ENCODE assay signal across 11 cellular contexts in the genomic region with DNA sequence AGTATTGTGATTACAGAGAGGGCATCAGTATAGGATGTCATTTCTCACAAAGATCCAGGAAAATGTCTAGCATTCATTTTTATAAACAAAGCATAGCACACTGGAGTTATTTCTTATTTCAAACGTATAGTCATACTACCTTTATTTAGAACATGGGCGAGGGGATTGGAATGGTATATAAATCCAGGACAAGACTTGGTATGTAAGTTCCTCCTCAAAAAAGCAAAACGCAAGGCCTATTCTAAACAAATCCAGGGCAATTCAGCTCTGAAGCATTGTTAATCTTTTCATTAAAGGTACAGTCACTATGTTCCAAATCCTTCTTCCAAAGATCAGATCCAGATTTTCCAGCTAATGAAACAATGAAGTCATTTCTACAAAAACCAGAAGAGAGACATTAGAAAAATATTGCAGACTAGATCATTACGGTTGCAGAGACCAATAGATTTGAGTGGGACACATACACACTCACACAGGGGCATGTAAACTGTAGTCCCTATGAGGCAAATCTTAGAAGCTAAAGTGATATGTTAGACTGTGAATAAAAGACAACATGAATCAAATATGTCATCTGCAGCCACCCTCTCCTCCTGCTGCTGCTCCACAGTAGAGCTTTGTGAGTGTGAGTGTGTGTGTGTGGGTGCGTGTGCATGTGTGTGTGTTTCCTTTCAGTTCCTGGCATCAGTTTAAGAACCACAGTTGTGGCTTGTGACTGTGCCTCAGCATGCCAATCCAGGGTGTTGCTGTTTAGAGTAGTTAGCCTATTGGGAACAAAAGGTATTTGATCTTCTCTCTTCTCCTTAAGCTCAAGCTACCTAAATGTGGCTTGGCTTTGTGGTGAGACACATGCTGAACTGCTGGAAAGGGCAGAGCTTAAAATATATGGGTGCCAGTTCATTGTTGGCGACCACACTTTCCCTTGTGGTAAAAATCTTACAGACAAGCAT.
DNase-seq lines count a peak whose midpoint lies in the region; ATAC-seq, FAIRE-seq and TF ChIP-seq lines count a peak whose summit lies in the region.
"Had no signal": no experiment of that assay in that cellular context is flagged by ENCODE, and none has a peak within 500 bp of the region (broad histone marks: within the 10 kb centered on the region; RNA-seq: fewer than 3 reads in every experiment).

No MANE protein-coding gene starts in this region.

- peak; percentile 45 for ATAC-seq in GM12878
- no peak for ATAC-seq in HG03025 (IDR thresholded peaks at IDR 0.05; ENCODE audit: low FRiP score, unreplicated experiment)
- ATAC-seq in upper lobe of left lung (ENCODE audit: low FRiP score in 2 of 2) = no peak

- TF ChIP-seq POLR2A in GM12878 (IDR thresholded peaks at IDR 0.05; ENCODE audit: low read depth, low read length) (no peak), upper lobe of left lung (IDR thresholded peaks at IDR 0.05) (no peak)

- no peaks in the 10 kb centered on the region for H3K36me3 Mint-ChIP-seq in HFFc6 (ENCODE audit: low read depth)

- CTCF ChIA-PET in GM12878 (lab: Yijun Ruan, JAX) = interaction anchor here (1.2 kb wide), 1 partner anchor 8 kb away, joined by 4 read pairs; no protein-coding TSS in a partner anchor

- POLR2A ChIA-PET in GM12878 (lab: Charles Lee) = no interaction called here

- H3K4me1 ChIP-seq in GM12878 (ENCODE audit: control insufficient read depth, insufficient read depth, low read length) (no peaks in the 10 kb centered on the region), hepatocyte (ENCODE audit: insufficient read depth) (peaks cover 13% of the 10 kb centered on the region), upper lobe of left lung (no peaks in the 10 kb centered on the region)
- H3K4me1 ChIP-seq: adrenal gland had no signal

- 19% methylated on average over 6 of the region's 6 CpGs for WGBS in GM12878 (ENCODE audit: insufficient coverage, insufficient replicate concordance, low lambda C conversion rate, missing lambda C conversion rate)
- 58% methylated on average over 6 of the region's 6 CpGs for WGBS in hepatocyte (ENCODE audit: low lambda C conversion rate, missing lambda C conversion rate)
- WGBS in upper lobe of left lung, 2 donors = 65 to 66% methylated on average over 6 of the region's 6 CpGs

- no TSS peak for BruUV-seq in GM12878 (replicated peaks; lab: Mats Ljungman, UMichigan)

- no peak for FAIRE-seq in GM12878 (lab: Jason Lieb, UNC)

- H3K9me3 ChIP-seq in GM12878 (replicated peaks; ENCODE audit: control insufficient read depth, insufficient read depth, low read length) (no peaks in the 10 kb centered on the region), hepatocyte (ENCODE audit: low read depth) (no peaks in the 10 kb centered on the region), upper lobe of left lung (no peaks in the 10 kb centered on the region)
- H3K9me3 ChIP-seq: adrenal gland had no signal

- RAD21 ChIA-PET in GM12878 (lab: Charles Lee; ENCODE audit: unreplicated experiment) = no interaction called here

- SMC1A ChIA-PET in GM12878 (lab: Charles Lee; ENCODE audit: uncharacterized antibody, unreplicated experiment) = no interaction called here

- peak overlapping the region; percentile 93 for H3K27ac Mint-ChIP-seq in HFFc6

- TF ChIP-seq EP300 in GM12878 (IDR thresholded peaks at IDR 0.05; ENCODE audit: borderline replicate concordance in 1 of 2, control insufficient read depth in 1 of 2, low read depth in 2 of 2, low read length in 2 of 2) = no peak
- no peak for TF ChIP-seq EP300 in upper lobe of left lung (IDR thresholded peaks at IDR 0.05)

- peaks cover 2% of the 10 kb centered on the region; the same call in 1 of the 2 replicates for H3K27me3 Mint-ChIP-seq in HFFc6 (ENCODE audit: insufficient read depth)

- intact Hi-C loops in GM12878 (cut with micrococcal nuclease; ENCODE audit: unreplicated experiment) = no loop called here

- TF ChIP-seq CTCF in HFFc6 (IDR thresholded peaks at IDR 0.05) (no peak), GM12878 (IDR thresholded peaks at IDR 0.05 in 2 of 3, conservative IDR thresholded peaks at IDR 0.05 in 1 of 3; ENCODE audit: control insufficient read depth in 2 of 3, extremely low read depth in 1 of 3, insufficient read depth in 1 of 3, low read depth in 3 of 3, low read length in 3 of 3) (no peak), hepatocyte (IDR thresholded peaks at IDR 0.05; ENCODE audit: poor library complexity) (no peak), upper lobe of left lung (IDR thresholded peaks at IDR 0.05) (no peak)

- H4K20me1 ChIP-seq in GM12878 (ENCODE audit: control insufficient read depth, insufficient read depth) (no peaks in the 10 kb centered on the region), hepatocyte (ENCODE audit: insufficient read depth, poor library complexity, severe bottlenecking) (no peaks in the 10 kb centered on the region)

- no peaks in the 10 kb centered on the region for H3K27me3 ChIP-seq in GM12878 (replicated peaks in 1 of 2; ENCODE audit: control insufficient read depth in 2 of 2, insufficient read depth in 2 of 2, low read length in 1 of 2)
- no peaks in the 10 kb centered on the region for H3K27me3 ChIP-seq in hepatocyte
- H3K27me3 ChIP-seq in upper lobe of left lung = no peaks in the 10 kb centered on the region
- H3K27me3 ChIP-seq: adrenal gland had no signal

- no peak overlapping the region for H2AFZ ChIP-seq in GM12878 (ENCODE audit: control insufficient read depth, low read depth, low read length)
- H2AFZ ChIP-seq in hepatocyte = peak overlapping the region; percentile 27

- H3K4me2 ChIP-seq in GM12878 (ENCODE audit: control insufficient read depth, insufficient read depth) (no peak overlapping the region), hepatocyte (peak overlapping the region; percentile 47)

- in situ Hi-C loops in GM12878 (cut with MboI) = no loop called here
- in situ Hi-C loops in G401 (cut with HindIII; ENCODE audit: low sequenced_read_pairs) = no loop called here

- H3K4me3 ChIP-seq in GM12878 (no peak overlapping the region), hepatocyte (no peak overlapping the region), upper lobe of left lung (no peak overlapping the region)
- H3K4me3 ChIP-seq: adrenal gland had no signal

- peak; percentile 70 for DNase-seq in HFFc6
- DNase-seq in GM12878 (ENCODE audit: low read depth, low spot score) = no peak
- DNase-seq in hepatocyte (ENCODE audit: low spot score) = no peak
- DNase-seq in stromal cell of bone marrow (ENCODE audit: low read depth) = peak; percentile 61
- DNase-seq in GDM1 (lab: John Stamatoyannopoulos, UW) = no peak
- DNase-seq in G401 (ENCODE audit: low spot score) = no peak
- DNase-seq in upper lobe of left lung = no peak
- DNase-seq: DMS79, T1000 had no signal

- TF ChIP-seq RAD21 in GM12878 (IDR thresholded peaks at IDR 0.05; ENCODE audit: insufficient read depth, low read depth, low read length) = no peak

- peak overlapping the region; percentile 62; the same call in 1 of the 2 replicates for H3K4me3 Mint-ChIP-seq in HFFc6

- peaks cover 32% of the 10 kb centered on the region for H3K4me1 Mint-ChIP-seq in HFFc6 (ENCODE audit: low read depth)

- no peaks in the 10 kb centered on the region for H3K79me2 ChIP-seq in GM12878 (ENCODE audit: control insufficient read depth, insufficient read depth, low read length)
- H3K79me2 ChIP-seq in hepatocyte = no peaks in the 10 kb centered on the region

- no peaks in the 10 kb centered on the region for H3K9me3 Mint-ChIP-seq in HFFc6

- H3K27ac ChIP-seq in GM12878 (ENCODE audit: control insufficient read depth, insufficient read depth) (no peak overlapping the region), hepatocyte (peak overlapping the region; percentile 84), upper lobe of left lung (no peak overlapping the region)

- H3K36me3 ChIP-seq in GM12878 (ENCODE audit: control insufficient read depth in 2 of 2, insufficient read depth in 2 of 2, low read length in 1 of 2) (no peaks in the 10 kb centered on the region), hepatocyte (replicated peaks; ENCODE audit: insufficient read depth, low read depth) (no peaks in the 10 kb centered on the region), upper lobe of left lung (no peaks in the 10 kb centered on the region)
- H3K36me3 ChIP-seq: adrenal gland had no signal

- no peak overlapping the region for H3K9ac ChIP-seq in GM12878 (ENCODE audit: control insufficient read depth, insufficient read depth, low read length)

- no peaks in the 10 kb centered on the region for H3K9me2 ChIP-seq in hepatocyte (replicated peaks; ENCODE audit: insufficient read depth)

TF ChIP-seq in GM12878, 131 proteins besides CTCF, POLR2A, EP300 and RAD21 (continues in another document):
- TF ChIP-seq, protein P1, sequence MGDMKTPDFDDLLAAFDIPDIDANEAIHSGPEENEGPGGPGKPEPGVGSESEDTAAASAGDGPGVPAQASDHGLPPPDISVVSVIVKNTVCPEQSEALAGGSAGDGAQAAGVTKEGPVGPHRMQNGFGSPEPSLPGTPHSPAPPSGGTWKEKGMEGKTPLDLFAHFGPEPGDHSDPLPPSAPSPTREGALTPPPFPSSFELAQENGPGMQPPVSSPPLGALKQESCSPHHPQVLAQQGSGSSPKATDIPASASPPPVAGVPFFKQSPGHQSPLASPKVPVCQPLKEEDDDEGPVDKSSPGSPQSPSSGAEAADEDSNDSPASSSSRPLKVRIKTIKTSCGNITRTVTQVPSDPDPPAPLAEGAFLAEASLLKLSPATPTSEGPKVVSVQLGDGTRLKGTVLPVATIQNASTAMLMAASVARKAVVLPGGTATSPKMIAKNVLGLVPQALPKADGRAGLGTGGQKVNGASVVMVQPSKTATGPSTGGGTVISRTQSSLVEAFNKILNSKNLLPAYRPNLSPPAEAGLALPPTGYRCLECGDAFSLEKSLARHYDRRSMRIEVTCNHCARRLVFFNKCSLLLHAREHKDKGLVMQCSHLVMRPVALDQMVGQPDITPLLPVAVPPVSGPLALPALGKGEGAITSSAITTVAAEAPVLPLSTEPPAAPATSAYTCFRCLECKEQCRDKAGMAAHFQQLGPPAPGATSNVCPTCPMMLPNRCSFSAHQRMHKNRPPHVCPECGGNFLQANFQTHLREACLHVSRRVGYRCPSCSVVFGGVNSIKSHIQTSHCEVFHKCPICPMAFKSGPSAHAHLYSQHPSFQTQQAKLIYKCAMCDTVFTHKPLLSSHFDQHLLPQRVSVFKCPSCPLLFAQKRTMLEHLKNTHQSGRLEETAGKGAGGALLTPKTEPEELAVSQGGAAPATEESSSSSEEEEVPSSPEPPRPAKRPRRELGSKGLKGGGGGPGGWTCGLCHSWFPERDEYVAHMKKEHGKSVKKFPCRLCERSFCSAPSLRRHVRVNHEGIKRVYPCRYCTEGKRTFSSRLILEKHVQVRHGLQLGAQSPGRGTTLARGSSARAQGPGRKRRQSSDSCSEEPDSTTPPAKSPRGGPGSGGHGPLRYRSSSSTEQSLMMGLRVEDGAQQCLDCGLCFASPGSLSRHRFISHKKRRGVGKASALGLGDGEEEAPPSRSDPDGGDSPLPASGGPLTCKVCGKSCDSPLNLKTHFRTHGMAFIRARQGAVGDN (IDR thresholded peaks at IDR 0.05) = no peak
- TF ChIP-seq CREB1 (IDR thresholded peaks at IDR 0.05; ENCODE audit: low read depth) = no peak
- no peak for TF ChIP-seq HDAC2 (IDR thresholded peaks at IDR 0.05)

Comparison
In these comparisons a context has a peak if more than half of its experiments do, and no peak if none do; other contexts are left out.
1. DNase-seq: peak in HFFc6 (single experiment) and stromal cell of bone marrow (single experiment); none in GM12878 (single experiment), hepatocyte (single experiment), GDM1 (single experiment), G401 (single experiment) and upper lobe of left lung (0 of 2).